1 cellular context compared by ENCODE assay signal in the genomic region with DNA sequence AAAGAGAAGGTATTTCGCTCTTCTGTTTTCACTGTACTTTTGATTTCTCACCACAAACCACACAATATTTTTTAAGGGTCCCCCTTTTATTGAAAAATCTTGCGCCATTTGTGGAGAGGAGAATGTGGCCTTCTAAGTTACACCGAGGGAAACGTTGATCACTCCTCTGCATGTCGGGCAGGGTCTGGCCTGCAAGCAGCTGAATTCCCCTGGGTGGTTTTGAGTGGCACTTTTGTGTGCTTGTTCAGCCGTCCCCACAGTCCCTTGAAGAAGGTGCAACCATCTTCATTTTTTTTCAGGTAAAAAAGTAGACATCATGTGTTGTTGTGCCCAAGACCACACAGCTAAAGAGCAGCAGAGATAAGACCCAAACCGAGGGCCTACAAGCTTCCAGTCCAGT.
TF ChIP-seq lines count a peak whose summit lies in the region.

No MANE protein-coding gene starts in this region.

TF ChIP-seq in H1, 55 proteins besides CTCF, POLR2A, EP300 and RAD21:
- TF ChIP-seq SIRT6 (IDR thresholded peaks at IDR 0.05; ENCODE audit: low read length) (no peak), TAF7 (optimal IDR thresholded peaks at IDR 0.05; ENCODE audit: borderline replicate concordance, low read depth, low read length) (no peak), RXRA (IDR thresholded peaks at IDR 0.05; ENCODE audit: insufficient read depth, low read depth, low read length) (no peak), SIX5 (IDR thresholded peaks at IDR 0.05; ENCODE audit: low read depth, low read length) (no peak), CHD2 (IDR thresholded peaks at IDR 0.05; ENCODE audit: low read length) (no peak), ASH2L (IDR thresholded peaks at IDR 0.05; ENCODE audit: low read length) (no peak), GABPA (IDR thresholded peaks at IDR 0.05; ENCODE audit: borderline replicate concordance, insufficient read depth, low read length) (no peak), CBX8 (IDR thresholded peaks at IDR 0.05; ENCODE audit: borderline replicate concordance, low read depth, low read length) (no peak)
